In genomic region chr1:161482610-161483009, GRCh38 we compare ENCODE assay signal across 24 cellular contexts.
"Had no signal": no experiment of that assay in that cellular context is flagged by ENCODE, and none has a peak within 500 bp of the region (broad histone marks: within the 10 kb centered on the region; RNA-seq: fewer than 3 reads in every experiment).

No MANE protein-coding gene starts in this region.

- FAIRE-seq: HTR-8/SVneo, RCC 7860 had no signal

- H3K27ac Mint-ChIP-seq: T-cell had no signal

- H3K9ac ChIP-seq: SK-N-SH had no signal

- H3K9me3 ChIP-seq: SK-N-SH had no signal

- H3K4me3 Mint-ChIP-seq: T-cell had no signal

- ATAC-seq: T-cell had no signal

- H3K9me3 Mint-ChIP-seq: T-cell had no signal

- H3K36me3 Mint-ChIP-seq: T-cell had no signal

- DNase-seq: Karpas-422, KG1, MV-4-11, NCI-H1048, NCI-H1105, NCI-H1417, NCI-H1436 treated with DMSO at 0.1 percent for 48 hours, NCI-H1694, NCI-H187 treated with DMSO at 0.1 percent for 48 hours, NCI-H2029 treated with DMSO at 0.1 percent for 48 hours, NCI-H2171 treated with DMSO at 0.1 percent for 48 hours, NCI-H345, NCI-H446 treated with DMSO at 0.1 percent for 48 hours, NCI-H524, NCI-H69, NCI-H774, Right ventricle myocardium superior, RPMI8226, SK-N-SH, SW 1271, T-cell had no signal

- H3K4me1 Mint-ChIP-seq: T-cell had no signal

- H3K4me2 ChIP-seq: SK-N-SH had no signal

- H3K27ac ChIP-seq: HL-60 had no signal
